In genomic region chr11:70029831-70030811, GRCh38 we compare ENCODE assay signal across 14 cellular contexts. TPM values are rescaled to one million over a fixed set of nuclear protein-coding genes. Genes with fewer than 3 reads are reported as not detected.
"Had no signal": no experiment of that assay in that cellular context is flagged by ENCODE, and none has a peak within 500 bp of the region (broad histone marks: within the 10 kb centered on the region; RNA-seq: fewer than 3 reads in every experiment).

No MANE protein-coding gene starts in this region.

- H3K27ac ChIP-seq: gastrocnemius medialis, lower lobe of right lung, neutrophil had no signal

- H3K27ac Mint-ChIP-seq: activated naive CD8-positive, alpha-beta T cell; mesothelial cell of epicardium; progenitor cell of endocrine pancreas; stimulated activated naive CD8-positive, alpha-beta T cell treated with anti-CD3 and anti-CD28 coated beads, Interleukin-15, Interleukin-2, amounts not matched to agents 100 ng/mL and 50 ng/mL, for 24 hours had no signal

- H3K4me1 ChIP-seq: gastrocnemius medialis, lower lobe of right lung had no signal

- H3K9me3 ChIP-seq: gastrocnemius medialis, lower lobe of right lung, neutrophil had no signal

- H3K9me3 Mint-ChIP-seq: activated T-cell treated with anti-CD3 and anti-CD28 coated beads, Interleukin-2, amount 50 U/mL, for 4 hours; mesothelial cell of epicardium; stimulated activated naive CD8-positive, alpha-beta T cell treated with anti-CD3 and anti-CD28 coated beads, Interleukin-15, Interleukin-2, amounts not matched to agents 100 ng/mL and 50 ng/mL, for 24 hours had no signal

- ATAC-seq: activated CD4-positive, CD25-positive, alpha-beta regulatory T cell treated with anti-CD3 and anti-CD28 coated beads, Interleukin-2, amount 50 U/mL, for 24 hours; activated T-cell treated with anti-CD3 and anti-CD28 coated beads, Interleukin-2, amount 50 U/mL, for 4 hours; gastrocnemius medialis had no signal

- H3K4me3 Mint-ChIP-seq: activated naive CD8-positive, alpha-beta T cell; activated T-cell treated with anti-CD3 and anti-CD28 coated beads, Interleukin-2, amount 50 U/mL, for 4 hours; mesothelial cell of epicardium; stimulated activated naive CD8-positive, alpha-beta T cell treated with anti-CD3 and anti-CD28 coated beads, Interleukin-15, Interleukin-2, amounts not matched to agents 100 ng/mL and 50 ng/mL, for 24 hours had no signal

- H3K36me3 Mint-ChIP-seq: activated naive CD8-positive, alpha-beta T cell; mesothelial cell of epicardium had no signal

- H3K4me3 ChIP-seq: gastrocnemius medialis, lower lobe of right lung had no signal

- H3K36me3 ChIP-seq: gastrocnemius medialis, lower lobe of right lung, neutrophil had no signal

- DNase-seq: activated gamma-delta T cell; activated T-cell treated with anti-CD3 and anti-CD28 coated beads, Interleukin-2, amount 50 U/mL, for 4 hours; gastrocnemius medialis; kidney; lower lobe of right lung; stimulated activated CD4-positive, alpha-beta T cell treated with anti-CD3 and anti-CD28 coated beads, Interleukin-2, amount 100 ng/mL, for 48 hours had no signal

- H3K27me3 ChIP-seq: gastrocnemius medialis, neutrophil had no signal

RNA-seq across cellular contexts. Expression of gene ANO1, which starts 48.0 kb away (rescaled TPM):
- total RNA-seq: myocyte; T-helper 2 cell treated with Interferon-gamma antibody and Interleukin-4, amounts not matched to agents 100 ng/mL and 5 ng/mL, for 36 hours had no signal
